Comparison of ENCODE assay signal across 8 cellular contexts in genomic region chr5:150562832-150563231, GRCh38. TPM values are rescaled to one million over a fixed set of nuclear protein-coding genes. Genes with fewer than 3 reads are reported as not detected.
DNase-seq lines count a peak whose midpoint lies in the region; ATAC-seq, FAIRE-seq and TF ChIP-seq lines count a peak whose summit lies in the region.

No MANE protein-coding gene starts in this region.

- FAIRE-seq in K562 (lab: Jason Lieb, UNC) = peak; percentile 82

- no peaks in the 10 kb centered on the region for H3K27me3 ChIP-seq in K562 (ENCODE audit: control insufficient read depth in 2 of 2, insufficient read depth in 2 of 2, low read length in 2 of 2)

- H3K27ac ChIP-seq in K562 (ENCODE audit: extremely low read depth, low read depth, low read length) = no peak overlapping the region

- peak; percentile 64 for DNase-seq in A172 (ENCODE audit: low spot score)
- DNase-seq in ELF-1 (ENCODE audit: low read depth, low spot score) = peak; percentile 55
- peak; percentile 21 for DNase-seq in NCI-H345 (lab: John Stamatoyannopoulos, UW)
- DNase-seq in K562 (ENCODE audit: extremely low read depth in 1 of 4, low spot score in 3 of 4) = peak in 1 of 4 experiments; percentile 57
- DNase-seq in midbrain (lab: John Stamatoyannopoulos, UW) = peak; percentile 11
- DNase-seq in lower leg skin (ENCODE audit: low spot score in 2 of 2) = no peak

- intact Hi-C loops in K562 (cut with micrococcal nuclease) (loop anchor here (1.0 to 10.0 kb wide), 3 partner anchors 93 to 602 kb away; no protein-coding TSS in a partner anchor), lower leg skin (cut with DNase I; ENCODE audit: low total_unique reads) (loop anchor here (5.0 kb wide), 1 partner anchor 94 kb away; no protein-coding TSS in a partner anchor)

- no TSS peak for BruUV-seq in K562 (replicated peaks; lab: Mats Ljungman, UMichigan)

- H3K9me3 ChIP-seq in K562 (replicated peaks; ENCODE audit: control insufficient read depth, insufficient read depth, low read depth, low read length) = no peaks in the 10 kb centered on the region

- TF ChIP-seq RAD21 in K562 (CRISPR knock-in tag; conservative IDR thresholded peaks at IDR 0.05 in 1 of 2, IDR thresholded peaks at IDR 0.05 in 1 of 2) = peak; percentile 81 to 87

- CTCF ChIA-PET in K562 (lab: Yijun Ruan, JAX; ENCODE audit: low intra/inter-chr PET ratio) = interaction anchor here (0.6 to 2.5 kb wide), 6 partner anchors 21 to 553 kb away, joined by 3 to 19 read pairs (median 6); partner anchors contain the start of gene IRGM

- no peaks in the 10 kb centered on the region for H3K36me3 ChIP-seq in K562 (ENCODE audit: control insufficient read depth, insufficient read depth, low read length)

- H4K20me1 ChIP-seq in K562 (replicated peaks; ENCODE audit: control insufficient read depth, insufficient read depth, low read length) = no peaks in the 10 kb centered on the region

- no peaks in the 10 kb centered on the region for H3K9me1 ChIP-seq in K562 (ENCODE audit: control insufficient read depth, insufficient read depth, low read length)

- ATAC-seq in K562 (no peak), GM21423 (IDR thresholded peaks at IDR 0.05; ENCODE audit: unreplicated experiment) (no peak), HG03460 (IDR thresholded peaks at IDR 0.05; ENCODE audit: unreplicated experiment) (no peak)

- TF ChIP-seq CTCF in K562 (IDR thresholded peaks at IDR 0.05 in 2 of 3, conservative IDR thresholded peaks at IDR 0.05 in 1 of 3; ENCODE audit: insufficient read depth in 2 of 3, low read depth in 1 of 3, low read length in 3 of 3) (peak; percentile 50 to 80 (median 59); a peak in 5 of 6 replicates), lower leg skin (IDR thresholded peaks at IDR 0.05) (no peak)

- H3K79me2 ChIP-seq in K562 (ENCODE audit: control insufficient read depth, insufficient read depth, low read length) = no peaks in the 10 kb centered on the region

- no peak overlapping the region for H3K4me2 ChIP-seq in K562 (ENCODE audit: insufficient read depth, low read length)

- 0% methylated on average over 2 of the region's 2 CpGs for WGBS in K562 (ENCODE audit: insufficient coverage, low coverage, missing lambda C conversion rate)
- 54 to 59% methylated on average over 2 of the region's 2 CpGs for WGBS in lower leg skin, 2 donors

- in situ Hi-C loops in K562 (cut with MboI) = loop anchor here (5.0 kb wide), 2 partner anchors 89 to 284 kb away; partner anchors contain the start of gene IRGM

- TF ChIP-seq POLR2A in K562 (conservative IDR thresholded peaks at IDR 0.05) (no peak), lower leg skin (IDR thresholded peaks at IDR 0.05) (no peak)

- H3K9ac ChIP-seq in K562 (ENCODE audit: insufficient read depth in 1 of 2, low read depth in 2 of 2, low read length in 2 of 2) = no peak overlapping the region

- H3K4me1 ChIP-seq in K562 (replicated peaks in 1 of 2; ENCODE audit: control insufficient read depth in 2 of 2, insufficient read depth in 2 of 2, low read length in 2 of 2) = peaks cover 0 to 4% of the 10 kb centered on the region in 2 experiments; a peak in 1 of 5 replicates

- H3K4me3 ChIP-seq in K562 = no peak overlapping the region
- no peak overlapping the region for H3K4me3 ChIP-seq in lower leg skin (ENCODE audit: low read depth, poor library complexity, severe bottlenecking)

- POLR2A ChIA-PET in K562 (lab: Yijun Ruan, JAX) = interaction anchor here (0.7 kb wide), 1 partner anchor 96 kb away, joined by 4 read pairs; no protein-coding TSS in a partner anchor

- TF ChIP-seq EP300 in K562 (IDR thresholded peaks at IDR 0.05; ENCODE audit: low read length) = no peak

- H2AFZ ChIP-seq in K562 (ENCODE audit: low read depth, low read length) = no peak overlapping the region

TF ChIP-seq in K562, 482 proteins besides CTCF, POLR2A, EP300 and RAD21 (continues in another document):
- TF ChIP-seq, protein P1, sequence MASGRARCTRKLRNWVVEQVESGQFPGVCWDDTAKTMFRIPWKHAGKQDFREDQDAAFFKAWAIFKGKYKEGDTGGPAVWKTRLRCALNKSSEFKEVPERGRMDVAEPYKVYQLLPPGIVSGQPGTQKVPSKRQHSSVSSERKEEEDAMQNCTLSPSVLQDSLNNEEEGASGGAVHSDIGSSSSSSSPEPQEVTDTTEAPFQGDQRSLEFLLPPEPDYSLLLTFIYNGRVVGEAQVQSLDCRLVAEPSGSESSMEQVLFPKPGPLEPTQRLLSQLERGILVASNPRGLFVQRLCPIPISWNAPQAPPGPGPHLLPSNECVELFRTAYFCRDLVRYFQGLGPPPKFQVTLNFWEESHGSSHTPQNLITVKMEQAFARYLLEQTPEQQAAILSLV (tag; IDR thresholded peaks at IDR 0.05) = no peak
- no peak for TF ChIP-seq CREB1 (IDR thresholded peaks at IDR 0.05)
- no peak for TF ChIP-seq CREB1 (CRISPR knock-in tag; IDR thresholded peaks at IDR 0.05)
- peak; percentile 75 for TF ChIP-seq TEAD4 (IDR thresholded peaks at IDR 0.05; ENCODE audit: low read length)
- TF ChIP-seq TEAD4 (CRISPR knock-in tag; IDR thresholded peaks at IDR 0.05; ENCODE audit: borderline replicate concordance) = no peak
- TF ChIP-seq, protein P2, sequence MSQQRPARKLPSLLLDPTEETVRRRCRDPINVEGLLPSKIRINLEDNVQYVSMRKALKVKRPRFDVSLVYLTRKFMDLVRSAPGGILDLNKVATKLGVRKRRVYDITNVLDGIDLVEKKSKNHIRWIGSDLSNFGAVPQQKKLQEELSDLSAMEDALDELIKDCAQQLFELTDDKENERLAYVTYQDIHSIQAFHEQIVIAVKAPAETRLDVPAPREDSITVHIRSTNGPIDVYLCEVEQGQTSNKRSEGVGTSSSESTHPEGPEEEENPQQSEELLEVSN (IDR thresholded peaks at IDR 0.05; ENCODE audit: borderline replicate concordance in 1 of 2, extremely low read depth in 1 of 2, insufficient read depth in 1 of 2, insufficient read length in 1 of 2, low read depth in 1 of 2, low read length in 1 of 2, poor library complexity in 1 of 2, severe bottlenecking in 1 of 2) = no peak
- TF ChIP-seq, protein P3, sequence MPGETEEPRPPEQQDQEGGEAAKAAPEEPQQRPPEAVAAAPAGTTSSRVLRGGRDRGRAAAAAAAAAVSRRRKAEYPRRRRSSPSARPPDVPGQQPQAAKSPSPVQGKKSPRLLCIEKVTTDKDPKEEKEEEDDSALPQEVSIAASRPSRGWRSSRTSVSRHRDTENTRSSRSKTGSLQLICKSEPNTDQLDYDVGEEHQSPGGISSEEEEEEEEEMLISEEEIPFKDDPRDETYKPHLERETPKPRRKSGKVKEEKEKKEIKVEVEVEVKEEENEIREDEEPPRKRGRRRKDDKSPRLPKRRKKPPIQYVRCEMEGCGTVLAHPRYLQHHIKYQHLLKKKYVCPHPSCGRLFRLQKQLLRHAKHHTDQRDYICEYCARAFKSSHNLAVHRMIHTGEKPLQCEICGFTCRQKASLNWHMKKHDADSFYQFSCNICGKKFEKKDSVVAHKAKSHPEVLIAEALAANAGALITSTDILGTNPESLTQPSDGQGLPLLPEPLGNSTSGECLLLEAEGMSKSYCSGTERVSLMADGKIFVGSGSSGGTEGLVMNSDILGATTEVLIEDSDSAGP (CRISPR knock-in tag; IDR thresholded peaks at IDR 0.05) = peak; percentile 78; the same call in 1 of the 2 replicates
- 0 out of 2 replicates have a peak, but pooled peaks have one; percentile 36 for TF ChIP-seq ARID3A (IDR thresholded peaks at IDR 0.05; ENCODE audit: borderline replicate concordance, low read depth, low read length)
- TF ChIP-seq SMC3 (conservative IDR thresholded peaks at IDR 0.05; ENCODE audit: insufficient read depth, low read depth, low read length) = peak; percentile 57; the same call in 1 of the 2 replicates
- TF ChIP-seq TEAD2 (tag; IDR thresholded peaks at IDR 0.05) = peak; percentile 78; the same call in 1 of the 2 replicates

RNA-seq across cellular contexts. Expression of gene NDST1, which starts 54.9 kb away (rescaled TPM):
- 55.4 and 77.8 TPM in 2 replicates for total RNA-seq in A172 (2014; rRNA removed; shearing (Covaris generic))
- 39.5 and 84.3 TPM in 2 replicates for total RNA-seq in K562 (2011; cell fraction: chromatin; rRNA removed; ENCODE audit: low replicate concordance)
- 40.4 and 42.6 TPM in 2 replicates for total RNA-seq in K562 (2011; cell fraction: nucleolus; rRNA removed)
- 43.0 and 46.6 TPM in 2 replicates for total RNA-seq in K562 (2011; cell fraction: nucleoplasm; rRNA removed)
- total RNA-seq in K562 (2014; rRNA removed) (14.0 and 15.3 TPM in 2 replicates), K562 (2014; rRNA removed; fragmentation: Illumina TruSeq; extraction: Trizol) (7.4 and 8.7 TPM in 2 replicates), K562 (2015; rRNA removed; fragmentation: Illumina TruSeq; extraction: Trizol) (9.9 and 11.5 TPM in 2 replicates), K562 (2021) (43.2 and 47.9 TPM in 2 replicates), lower leg skin (100 to 1,000 TPM in 3 of 4 donors, 10 to 100 TPM in 1; 62.9 to 127 (median 115) TPM)
- polyA plus RNA-seq in K562 (2011; rRNA removed) (9.7 and 17.1 TPM in 2 replicates), K562 (2014; fragmentation: Illumina TruSeq; extraction: Trizol) (18.4 and 19.9 TPM in 2 replicates), K562 (2014; fragmentation: Nextera tagmentation; extraction: Ambion mirVana) (under 1 TPM; 0.38 to 0.39 TPM), K562 (2014; rRNA removed) (12.0 and 14.1 TPM in 2 replicates)
- 13.1 and 18.3 TPM in 2 replicates for polyA plus RNA-seq in K562 (2011; cell fraction: cytosol; rRNA removed)
- 28.2 and 31.3 TPM in 2 replicates for polyA plus RNA-seq in K562 (2011; cell fraction: nucleus; rRNA removed)
- polyA plus RNA-seq in K562 (2012) = 14.9 and 22.7 TPM in 2 replicates
- polyA minus RNA-seq in K562 (2011; rRNA and poly(A)+ RNA removed) = 14.5 and 17.3 TPM in 2 replicates
- polyA minus RNA-seq in K562 (2011; cell fraction: cytosol; rRNA and poly(A)+ RNA removed) = 19.3 and 27.4 TPM in 2 replicates
- 12.3 and 21.3 TPM in 2 replicates for polyA minus RNA-seq in K562 (2011; cell fraction: nucleus; rRNA and poly(A)+ RNA removed)

Comparison
In these comparisons a context has a peak if more than half of its experiments do, and no peak if none do; other contexts are left out.
1. DNase-seq: peak in A172 (single experiment), ELF-1 (single experiment), NCI-H345 (single experiment) and midbrain (single experiment); none in lower leg skin (0 of 2).
2. CTCF ChIP-seq: peak in K562 (3 of 3); none in lower leg skin (0 of 3).